Comparison of ENCODE assay signal across 2 cellular contexts in genomic region chr16:53056528-53056881, GRCh38.
TF ChIP-seq lines count a peak whose summit lies in the region.

No MANE protein-coding gene starts in this region.

TF ChIP-seq in SK-N-SH, 30 proteins besides CTCF, POLR2A, EP300 and RAD21 (continued from another document):
- TF ChIP-seq ELF1 (IDR thresholded peaks at IDR 0.05) (no peak), NFIC (IDR thresholded peaks at IDR 0.05; ENCODE audit: borderline replicate concordance) (no peak), GATA2 (CRISPR knock-in tag; IDR thresholded peaks at IDR 0.05) (no peak), POLR2AphosphoS5 (IDR thresholded peaks at IDR 0.05; ENCODE audit: low read depth, low read length) (no peak), TCF12 (IDR thresholded peaks at IDR 0.05) (0 out of 2 replicates have a peak, but pooled peaks have one; percentile 5), RXRA (IDR thresholded peaks at IDR 0.05; ENCODE audit: borderline replicate concordance, low read depth) (no peak), RCOR1 (IDR thresholded peaks at IDR 0.05; ENCODE audit: low read length) (no peak), NRF1 (IDR thresholded peaks at IDR 0.05; ENCODE audit: low read depth, low read length) (no peak), CHD2 (IDR thresholded peaks at IDR 0.05; ENCODE audit: low read length, partially characterized antibody) (no peak), FOSL2 (IDR thresholded peaks at IDR 0.05; ENCODE audit: borderline replicate concordance, low read depth) (peak; percentile 30; the same call in 1 of the 2 replicates), JUND (IDR thresholded peaks at IDR 0.05) (no peak), TAF1 (IDR thresholded peaks at IDR 0.05; ENCODE audit: borderline replicate concordance, low read depth, low read length) (no peak), EZH2phosphoT487 (IDR thresholded peaks at IDR 0.05; ENCODE audit: borderline replicate concordance, low read depth) (no peak), MAX (IDR thresholded peaks at IDR 0.05; ENCODE audit: low read depth) (no peak), MEF2A (IDR thresholded peaks at IDR 0.05; ENCODE audit: borderline replicate concordance, low read depth) (no peak), GABPA (IDR thresholded peaks at IDR 0.05; ENCODE audit: low read depth) (no peak)
- TF ChIP-seq, protein P1, sequence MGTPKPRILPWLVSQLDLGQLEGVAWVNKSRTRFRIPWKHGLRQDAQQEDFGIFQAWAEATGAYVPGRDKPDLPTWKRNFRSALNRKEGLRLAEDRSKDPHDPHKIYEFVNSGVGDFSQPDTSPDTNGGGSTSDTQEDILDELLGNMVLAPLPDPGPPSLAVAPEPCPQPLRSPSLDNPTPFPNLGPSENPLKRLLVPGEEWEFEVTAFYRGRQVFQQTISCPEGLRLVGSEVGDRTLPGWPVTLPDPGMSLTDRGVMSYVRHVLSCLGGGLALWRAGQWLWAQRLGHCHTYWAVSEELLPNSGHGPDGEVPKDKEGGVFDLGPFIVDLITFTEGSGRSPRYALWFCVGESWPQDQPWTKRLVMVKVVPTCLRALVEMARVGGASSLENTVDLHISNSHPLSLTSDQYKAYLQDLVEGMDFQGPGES (IDR thresholded peaks at IDR 0.05; ENCODE audit: low read depth, low read length) = no peak
- TF ChIP-seq, protein P2, sequence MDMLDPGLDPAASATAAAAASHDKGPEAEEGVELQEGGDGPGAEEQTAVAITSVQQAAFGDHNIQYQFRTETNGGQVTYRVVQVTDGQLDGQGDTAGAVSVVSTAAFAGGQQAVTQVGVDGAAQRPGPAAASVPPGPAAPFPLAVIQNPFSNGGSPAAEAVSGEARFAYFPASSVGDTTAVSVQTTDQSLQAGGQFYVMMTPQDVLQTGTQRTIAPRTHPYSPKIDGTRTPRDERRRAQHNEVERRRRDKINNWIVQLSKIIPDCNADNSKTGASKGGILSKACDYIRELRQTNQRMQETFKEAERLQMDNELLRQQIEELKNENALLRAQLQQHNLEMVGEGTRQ (IDR thresholded peaks at IDR 0.05; ENCODE audit: borderline replicate concordance, low read depth, low read length) = no peak
- TF ChIP-seq, protein P3, sequence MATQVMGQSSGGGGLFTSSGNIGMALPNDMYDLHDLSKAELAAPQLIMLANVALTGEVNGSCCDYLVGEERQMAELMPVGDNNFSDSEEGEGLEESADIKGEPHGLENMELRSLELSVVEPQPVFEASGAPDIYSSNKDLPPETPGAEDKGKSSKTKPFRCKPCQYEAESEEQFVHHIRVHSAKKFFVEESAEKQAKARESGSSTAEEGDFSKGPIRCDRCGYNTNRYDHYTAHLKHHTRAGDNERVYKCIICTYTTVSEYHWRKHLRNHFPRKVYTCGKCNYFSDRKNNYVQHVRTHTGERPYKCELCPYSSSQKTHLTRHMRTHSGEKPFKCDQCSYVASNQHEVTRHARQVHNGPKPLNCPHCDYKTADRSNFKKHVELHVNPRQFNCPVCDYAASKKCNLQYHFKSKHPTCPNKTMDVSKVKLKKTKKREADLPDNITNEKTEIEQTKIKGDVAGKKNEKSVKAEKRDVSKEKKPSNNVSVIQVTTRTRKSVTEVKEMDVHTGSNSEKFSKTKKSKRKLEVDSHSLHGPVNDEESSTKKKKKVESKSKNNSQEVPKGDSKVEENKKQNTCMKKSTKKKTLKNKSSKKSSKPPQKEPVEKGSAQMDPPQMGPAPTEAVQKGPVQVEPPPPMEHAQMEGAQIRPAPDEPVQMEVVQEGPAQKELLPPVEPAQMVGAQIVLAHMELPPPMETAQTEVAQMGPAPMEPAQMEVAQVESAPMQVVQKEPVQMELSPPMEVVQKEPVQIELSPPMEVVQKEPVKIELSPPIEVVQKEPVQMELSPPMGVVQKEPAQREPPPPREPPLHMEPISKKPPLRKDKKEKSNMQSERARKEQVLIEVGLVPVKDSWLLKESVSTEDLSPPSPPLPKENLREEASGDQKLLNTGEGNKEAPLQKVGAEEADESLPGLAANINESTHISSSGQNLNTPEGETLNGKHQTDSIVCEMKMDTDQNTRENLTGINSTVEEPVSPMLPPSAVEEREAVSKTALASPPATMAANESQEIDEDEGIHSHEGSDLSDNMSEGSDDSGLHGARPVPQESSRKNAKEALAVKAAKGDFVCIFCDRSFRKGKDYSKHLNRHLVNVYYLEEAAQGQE (IDR thresholded peaks at IDR 0.05; ENCODE audit: low read depth, low read length) = no peak
TF ChIP-seq in SK-N-SH: peak in this region for 3.

TF ChIP-seq in SK-N-SH treated with all-trans-retinoic acid at 6 μM for 48 hours, 23 proteins besides CTCF, POLR2A, EP300 and RAD21 (continued from another document):
- TF ChIP-seq CSRNP3 (CRISPR knock-in tag; IDR thresholded peaks at IDR 0.05) (no peak), ARNTL (CRISPR knock-in tag; IDR thresholded peaks at IDR 0.05; ENCODE audit: borderline replicate concordance, low read depth) (no peak), TOX (CRISPR knock-in tag; IDR thresholded peaks at IDR 0.05; ENCODE audit: borderline replicate concordance) (no peak), ZFP3 (CRISPR knock-in tag; IDR thresholded peaks at IDR 0.05) (no peak), CREB5 (CRISPR knock-in tag; IDR thresholded peaks at IDR 0.05; ENCODE audit: low read depth) (no peak), BACH2 (CRISPR knock-in tag; IDR thresholded peaks at IDR 0.05; ENCODE audit: borderline replicate concordance) (no peak)
